In genomic region chr12:120764766-120765165, GRCh38 we compare ENCODE assay signal across 24 cellular contexts.
"Had no signal": no experiment of that assay in that cellular context is flagged by ENCODE, and none has a peak within 500 bp of the region (broad histone marks: within the 10 kb centered on the region; RNA-seq: fewer than 3 reads in every experiment).

No MANE protein-coding gene starts in this region.

- H3K27me3 ChIP-seq: dorsolateral prefrontal cortex, esophagus muscularis mucosa, foreskin keratinocyte, left lung, neural progenitor cell, right lobe of liver, testis had no signal

- H3K4me2 ChIP-seq: neural progenitor cell had no signal

- H3K4me3 ChIP-seq: dorsolateral prefrontal cortex, esophagus muscularis mucosa, left lung, lower lobe of right lung, neural progenitor cell, prostate gland, right lobe of liver, testis had no signal

- H3K79me2 ChIP-seq: parathyroid adenoma had no signal

- DNase-seq: cortex of kidney; effector CD8-positive, alpha-beta T cell; foreskin keratinocyte; hippocampal formation; left lung; lower lobe of right lung; midbrain; nucleus accumbens; retina; right lobe of liver; stimulated activated CD4-positive, alpha-beta T cell treated with anti-CD3 and anti-CD28 coated beads, Interleukin-15, amount 100 ng/mL, for 24 hours; stimulated activated CD4-positive, alpha-beta T cell treated with anti-CD3 and anti-CD28 coated beads, Interleukin-1b, Interleukin-23, amount 100 ng/mL, for 48 hours; stimulated activated CD4-positive, alpha-beta T cell treated with anti-CD3 and anti-CD28 coated beads, Interleukin-4, amount 100 ng/mL, for 4 hours; stimulated activated naive B cell treated with anti-CD40 and anti-IgM and Interleukin-4, amounts not matched to agents 10 μg/mL and 1 μg/mL and 100 μg/mL, for 72 hours; stimulated activated naive CD8-positive, alpha-beta T cell treated with anti-CD3 and anti-CD28 coated beads, Interleukin-15, amount 100 ng/mL, for 72 hours; testis; trophoblast cell had no signal

- H3K9me3 ChIP-seq: esophagus muscularis mucosa, left lung, lower lobe of right lung, prostate gland, right lobe of liver, testis had no signal

- ATAC-seq: foreskin keratinocyte; left lung; lower lobe of right lung; natural killer cell treated with Interleukin-12 subunit alpha and Interleukin-12 subunit beta and Interleukin-15 and Interleukin-18, amount 100 ng/mL, for 72 hours; right lobe of liver; stimulated activated naive B cell treated with anti-CD40 and anti-IgM and Interleukin-4, amounts not matched to agents 10 μg/mL and 1 μg/mL and 100 μg/mL, for 72 hours; stimulated activated naive CD8-positive, alpha-beta T cell treated with anti-CD3 and anti-CD28 coated beads, Interleukin-15, amount 100 ng/mL, for 72 hours had no signal

- H3K36me3 ChIP-seq: neural progenitor cell had no signal

- H3K27ac ChIP-seq: epithelial cell of prostate, esophagus muscularis mucosa, foreskin keratinocyte, left lung, lower lobe of right lung, neural progenitor cell, parathyroid adenoma, prostate gland, right lobe of liver, testis had no signal

- H3K4me1 ChIP-seq: left lung, neural progenitor cell, parathyroid adenoma, right lobe of liver, testis had no signal

- H2AFZ ChIP-seq: neural progenitor cell, parathyroid adenoma had no signal
